In genomic region chr14:35534884-35535793, GRCh38 we compare ENCODE assay signal across 8 cellular contexts. TPM values are rescaled to one million over a fixed set of nuclear protein-coding genes. Genes with fewer than 3 reads are reported as not detected.
DNase-seq lines count a peak whose midpoint lies in the region; TF ChIP-seq lines count a peak whose summit lies in the region.

No MANE protein-coding gene starts in this region.

- no peak overlapping the region for H3K9ac ChIP-seq in duodenal mucosa (ENCODE audit: low read depth in 1 of 2, low read length in 2 of 2)

- H3K4me3 ChIP-seq in GM06990 (replicated peaks; ENCODE audit: low read depth, low read length) = peak overlapping the region; percentile 76
- H3K4me3 ChIP-seq in HAP-1 = peak overlapping the region; percentile 46
- peak overlapping the region; percentile 31 to 59 for H3K4me3 ChIP-seq in duodenal mucosa (ENCODE audit: low read depth in 1 of 2, low read length in 2 of 2)

- no peaks in the 10 kb centered on the region; the same call in 1 of the 2 replicates for H3K27me3 ChIP-seq in GM06990 (replicated peaks; ENCODE audit: control insufficient read depth, insufficient read depth, low read length)
- peaks cover 35% of the 10 kb centered on the region for H3K27me3 ChIP-seq in HAP-1 (ENCODE audit: low read depth)
- peaks cover 29 to 46% of the 10 kb centered on the region in 2 donors for H3K27me3 ChIP-seq in duodenal mucosa (ENCODE audit: control insufficient read depth in 1 of 2, insufficient read depth in 2 of 2, low read length in 2 of 2)

- TF ChIP-seq CTCF in GM06990 (IDR thresholded peaks at IDR 0.05; ENCODE audit: insufficient read depth, low read length, poor library complexity, severe bottlenecking) = no peak

- in situ Hi-C loops in HAP-1 (cut with MboI; ENCODE audit: low sequenced_read_pairs) = no loop called here

- no peaks in the 10 kb centered on the region for H3K36me3 ChIP-seq in GM06990 (ENCODE audit: control insufficient read depth, insufficient read depth, low read length)
- no peaks in the 10 kb centered on the region for H3K36me3 ChIP-seq in HAP-1 (replicated peaks)
- no peaks in the 10 kb centered on the region for H3K36me3 ChIP-seq in duodenal mucosa (ENCODE audit: control insufficient read depth in 1 of 2, insufficient read depth in 2 of 2, low read length in 2 of 2)

- peaks cover 31% of the 10 kb centered on the region for H3K27me3 Mint-ChIP-seq in activated CD4-positive, alpha-beta memory T cell treated with anti-CD3 and anti-CD28 coated beads for 36 hours

- peaks cover 11% of the 10 kb centered on the region for H3K4me1 Mint-ChIP-seq in activated CD4-positive, alpha-beta memory T cell treated with anti-CD3 and anti-CD28 coated beads for 36 hours (ENCODE audit: low read depth)

- CTCF ChIA-PET in activated CD4-positive, alpha-beta memory T cell treated with anti-CD3 and anti-CD28 coated beads for 36 hours (lab: Charles Lee) = no interaction called here

- peaks cover 3% of the 10 kb centered on the region; the same call in 1 of the 2 replicates for H3K4me1 ChIP-seq in HAP-1
- H3K4me1 ChIP-seq in duodenal mucosa (ENCODE audit: control insufficient read depth in 1 of 2, insufficient read depth in 2 of 2, low read length in 2 of 2) = peaks cover 4 to 19% of the 10 kb centered on the region in 2 donors

- intact Hi-C loops in activated CD4-positive, alpha-beta memory T cell treated with anti-CD3 and anti-CD28 coated beads for 36 hours (cut with micrococcal nuclease) = loop anchor here (1.0 to 5.0 kb wide), 4 partner anchors 53 to 291 kb away; partner anchors contain the start of genes BRMS1L and RALGAPA1

- no peaks in the 10 kb centered on the region for H3K9me3 Mint-ChIP-seq in activated CD4-positive, alpha-beta memory T cell treated with anti-CD3 and anti-CD28 coated beads for 36 hours

- no peaks in the 10 kb centered on the region for H3K9me3 ChIP-seq in HAP-1
- H3K9me3 ChIP-seq in duodenal mucosa (ENCODE audit: control insufficient read depth in 1 of 2, low read length in 2 of 2) = no peaks in the 10 kb centered on the region

- POLR2A ChIA-PET in activated CD4-positive, alpha-beta memory T cell treated with anti-CD3 and anti-CD28 coated beads for 36 hours (lab: Charles Lee) = interaction anchor here (0.5 kb wide), 1 partner anchor 692 kb away, joined by 4 read pairs; no protein-coding TSS in a partner anchor

- DNase-seq in GM06990 (ENCODE audit: extremely low read depth, insufficient read length) (peak; percentile 74), HAP-1 (ENCODE audit: low spot score in 2 of 2) (peak; percentile 45 to 84), NCI-H2029 (lab: John Stamatoyannopoulos, UW) (peak; percentile 79), lung microvascular endothelial cell (ENCODE audit: low read depth in 2 of 2) (peak; percentile 70 to 77), NCI-H446 (lab: John Stamatoyannopoulos, UW) (no peak)
- DNase-seq in activated CD4-positive, alpha-beta memory T cell treated with anti-CD3 and anti-CD28 coated beads for 36 hours = peak; percentile 82
- peak; percentile 51 to 53 for DNase-seq in stimulated activated CD8-positive, alpha-beta memory T cell treated with anti-CD3 and anti-CD28 coated beads, Interleukin-15, amount 100 ng/mL, for 48 hours (ENCODE audit: low read depth in 2 of 2)

- no peak overlapping the region for H3K27ac Mint-ChIP-seq in activated CD4-positive, alpha-beta memory T cell treated with anti-CD3 and anti-CD28 coated beads for 36 hours

- H3K27ac ChIP-seq in duodenal mucosa (ENCODE audit: low read depth, low read length) = no peak overlapping the region

- peak overlapping the region; percentile 65 for H3K4me3 Mint-ChIP-seq in activated CD4-positive, alpha-beta memory T cell treated with anti-CD3 and anti-CD28 coated beads for 36 hours

- peaks cover 4% of the 10 kb centered on the region for H3K36me3 Mint-ChIP-seq in activated CD4-positive, alpha-beta memory T cell treated with anti-CD3 and anti-CD28 coated beads for 36 hours

RNA-seq across cellular contexts. Expression of gene INSM2, which starts 1.2 kb away (rescaled TPM):
- total RNA-seq in activated CD4-positive, alpha-beta memory T cell treated with anti-CD3 and anti-CD28 coated beads for 36 hours = not detected
- total RNA-seq in lung microvascular endothelial cell = not detected in 2 replicates

Comparison
In these comparisons a context has a peak if more than half of its experiments do, and no peak if none do; other contexts are left out.
1. DNase-seq: peak in GM06990 (single experiment), HAP-1 (2 of 2), NCI-H2029 (single experiment), activated CD4-positive, alpha-beta memory T cell treated with anti-CD3 and anti-CD28 coated beads for 36 hours (single experiment), lung microvascular endothelial cell (2 of 2) and stimulated activated CD8-positive, alpha-beta memory T cell treated with anti-CD3 and anti-CD28 coated beads, Interleukin-15, amount 100 ng/mL, for 48 hours (2 of 2); none in NCI-H446 (0 of 2).
2. Peak in every context shown above with its lines, with median percentiles within 50 percentile points of each other: H3K4me3 ChIP-seq.